20 cellular contexts compared by ENCODE assay signal in genomic region chr5:112247930-112248329, GRCh38.
"Had no signal": no experiment of that assay in that cellular context is flagged by ENCODE, and none has a peak within 500 bp of the region (broad histone marks: within the 10 kb centered on the region; RNA-seq: fewer than 3 reads in every experiment).

No MANE protein-coding gene starts in this region.

- H3K36me3 ChIP-seq: neural progenitor cell, tibial artery had no signal

- H3K9me3 ChIP-seq: heart right ventricle, tibial artery had no signal

- H3K4me3 ChIP-seq: dorsolateral prefrontal cortex, heart right ventricle, neural progenitor cell, smooth muscle cell, tibial artery had no signal

- DNase-seq: dorsolateral prefrontal cortex; effector CD4-positive, alpha-beta T cell; foreskin melanocyte; glutamatergic neuron; heart right ventricle; hippocampal formation; left colon; mesenchymal stem cell; midbrain; naive thymus-derived CD4-positive, alpha-beta T cell; retina; stimulated activated CD4-positive, alpha-beta T cell treated with anti-CD3 and anti-CD28 coated beads, Interleukin-12 subunit alpha, Interleukin-12 subunit beta, amount 100 ng/mL, for 4 hours; stimulated activated CD4-positive, alpha-beta T cell treated with anti-CD3 and anti-CD28 coated beads, Interleukin-1b, Interleukin-23, amount 100 ng/mL, for 48 hours; stimulated activated CD4-positive, alpha-beta T cell treated with anti-CD3 and anti-CD28 coated beads, Interleukin-4, amount 100 ng/mL, for 1 hour; stimulated activated CD8-positive, alpha-beta memory T cell treated with anti-CD3 and anti-CD28 coated beads, Interleukin-4, amount 100 ng/mL, for 48 hours; stimulated activated naive CD4-positive, alpha-beta T cell; stimulated activated naive CD8-positive, alpha-beta T cell treated with anti-CD3 and anti-CD28 coated beads, Interleukin-15, amount 100 ng/mL, for 72 hours; tibial artery had no signal

- H3K27me3 ChIP-seq: dorsolateral prefrontal cortex, heart right ventricle, neural progenitor cell, tibial artery had no signal

- H3K27ac ChIP-seq: dorsolateral prefrontal cortex, neural progenitor cell, tibial artery had no signal

- ATAC-seq: left colon; naive thymus-derived CD4-positive, alpha-beta T cell; stimulated activated naive CD8-positive, alpha-beta T cell treated with anti-CD3 and anti-CD28 coated beads, Interleukin-15, amount 100 ng/mL, for 72 hours had no signal

- H3K4me1 ChIP-seq: tibial artery had no signal
